17 cellular contexts compared by ENCODE assay signal in the genomic region with DNA sequence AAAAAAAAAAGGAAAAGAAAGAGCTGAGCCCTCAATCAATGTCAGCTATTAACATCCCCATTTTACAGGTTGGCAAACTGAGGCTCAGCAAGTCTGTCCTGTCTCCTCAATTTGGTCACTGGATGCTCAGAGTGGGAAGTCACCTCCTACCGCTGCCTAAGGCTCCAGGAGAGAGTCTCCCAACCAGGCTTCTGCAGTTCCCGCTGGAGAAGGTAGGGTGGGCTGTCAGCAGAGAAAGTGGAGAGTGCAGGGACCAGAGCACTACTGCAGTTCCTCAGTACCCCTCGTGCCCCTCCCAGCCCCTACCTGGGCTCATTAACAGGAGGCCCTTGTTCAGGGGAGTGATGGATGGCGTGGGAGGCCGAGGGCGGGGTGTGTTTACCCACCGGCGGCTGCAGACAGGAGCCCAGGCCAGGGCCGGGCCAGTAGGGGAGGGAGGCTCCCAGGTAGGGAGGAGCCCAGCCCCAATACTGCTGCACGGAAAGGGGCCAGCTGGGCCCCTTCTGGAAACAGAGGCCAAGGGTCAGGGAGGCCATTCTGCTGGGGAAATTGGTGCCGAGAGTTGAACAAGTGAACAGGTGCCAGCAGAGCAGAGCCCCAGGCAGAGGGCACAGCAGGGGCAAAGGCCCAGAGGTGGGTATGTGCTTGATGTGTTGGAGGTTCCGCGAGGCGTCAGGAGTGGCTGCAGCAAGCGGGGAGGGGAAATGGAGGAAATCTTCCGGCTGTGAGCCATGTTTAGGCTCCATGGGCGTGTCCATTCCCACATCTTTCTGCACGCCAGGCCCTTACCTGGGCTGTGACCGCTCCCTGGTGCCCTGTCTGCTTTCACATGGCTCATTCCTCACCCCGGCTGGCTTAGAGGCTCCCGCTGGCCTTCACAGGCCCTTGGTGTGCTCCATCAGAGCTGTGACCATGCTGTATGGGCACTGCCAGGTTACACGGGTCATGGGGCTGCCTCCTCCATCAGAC. TPM values are rescaled to one million over a fixed set of nuclear protein-coding genes. Genes with fewer than 3 reads are reported as not detected.
DNase-seq lines count a peak whose midpoint lies in the region; ATAC-seq and TF ChIP-seq lines count a peak whose summit lies in the region.
"Had no signal": no experiment of that assay in that cellular context is flagged by ENCODE, and none has a peak within 500 bp of the region (broad histone marks: within the 10 kb centered on the region; RNA-seq: fewer than 3 reads in every experiment).

No MANE protein-coding gene starts in this region.

- H3K4me3 ChIP-seq in upper lobe of right lung (no peak overlapping the region), smooth muscle cell (no peak overlapping the region)
- H3K4me3 ChIP-seq: lung, Peyer's patch had no signal

- no peak overlapping the region for H3K9ac ChIP-seq in smooth muscle cell (ENCODE audit: low read depth)

- H3K27me3 ChIP-seq in upper lobe of right lung (peaks cover 41% of the 10 kb centered on the region), smooth muscle cell (ENCODE audit: low read depth) (peaks cover 16% of the 10 kb centered on the region)
- H3K27me3 ChIP-seq: Peyer's patch had no signal

- no peaks in the 10 kb centered on the region for H4K20me1 ChIP-seq in smooth muscle cell (ENCODE audit: low read depth)

- no peak overlapping the region for H2AFZ ChIP-seq in smooth muscle cell (ENCODE audit: low read depth)

- H3K4me2 ChIP-seq in smooth muscle cell = no peak overlapping the region

- TF ChIP-seq CTCF in upper lobe of right lung (IDR thresholded peaks at IDR 0.05) = no peak
- no peak for TF ChIP-seq CTCF in smooth muscle cell (IDR thresholded peaks at IDR 0.05; ENCODE audit: borderline replicate concordance, insufficient read depth, poor library complexity, severe bottlenecking)

- no peaks in the 10 kb centered on the region for H3F3A ChIP-seq in smooth muscle cell (ENCODE audit: low read depth)

- H3K4me1 ChIP-seq in upper lobe of right lung = no peaks in the 10 kb centered on the region
- peaks cover 6% of the 10 kb centered on the region for H3K4me1 ChIP-seq in smooth muscle cell (ENCODE audit: low read depth)
- H3K4me1 ChIP-seq: Peyer's patch had no signal

- ATAC-seq in left colon = peak; percentile 92
- ATAC-seq in upper lobe of right lung = peak; percentile 46
- ATAC-seq: CD8-positive, alpha-beta T cell; naive thymus-derived CD4-positive, alpha-beta T cell had no signal

- peak in 2 of 3 experiments; percentile 54 to 74 for DNase-seq in NCI-H1417 (lab: John Stamatoyannopoulos, UW)
- DNase-seq in NCI-H1417 treated with DMSO at 0.1 percent for 48 hours (lab: John Stamatoyannopoulos, UW) = no peak
- peak; percentile 61 for DNase-seq in SW480 (ENCODE audit: low spot score)
- DNase-seq in left colon = peak; percentile 43 to 52
- DNase-seq in upper lobe of right lung = no peak
- no peak for DNase-seq in NAMALWA (ENCODE audit: low spot score)
- DNase-seq in smooth muscle cell (lab: John Stamatoyannopoulos, UW; ENCODE audit: unreplicated experiment) = no peak
- no peak for DNase-seq in D341Med (ENCODE audit: low spot score)
- DNase-seq: activated CD4-positive, alpha-beta memory T cell treated with anti-CD3 and anti-CD28 coated beads, Interleukin-2, amount 10 ng/mL, durations not matched to agents 7 days and 5 days; CD8-positive, alpha-beta T cell; foreskin fibroblast; Kasumi-1; naive thymus-derived CD4-positive, alpha-beta T cell; NCI-H1930; Peyer's patch had no signal

- intact Hi-C loops in left colon (cut with DNase I, micrococcal nuclease) (no loop called here), upper lobe of right lung (cut with DNase I) (no loop called here)

- no peaks in the 10 kb centered on the region for H3K36me3 ChIP-seq in upper lobe of right lung
- H3K36me3 ChIP-seq in smooth muscle cell (ENCODE audit: low read depth) = no peaks in the 10 kb centered on the region
- H3K36me3 ChIP-seq: Peyer's patch had no signal

- H3K9me3 ChIP-seq in upper lobe of right lung (no peaks in the 10 kb centered on the region), smooth muscle cell (replicated peaks; ENCODE audit: low read depth) (no peaks in the 10 kb centered on the region)
- H3K9me3 ChIP-seq: Peyer's patch had no signal

- no peak overlapping the region for H3K27ac ChIP-seq in upper lobe of right lung
- H3K27ac ChIP-seq in smooth muscle cell (ENCODE audit: low read depth) = no peak overlapping the region
- H3K27ac ChIP-seq: Peyer's patch had no signal

- WGBS in smooth muscle cell (ENCODE audit: low lambda C conversion rate) = 77% methylated on average over 16 of the region's 22 CpGs

- H3K79me2 ChIP-seq in smooth muscle cell (ENCODE audit: low read depth) = no peaks in the 10 kb centered on the region

RNA-seq across cellular contexts. Expression of a gene that starts 7.6 kb away (rescaled TPM):
- total RNA-seq in left colon (not detected), upper lobe of right lung (9.7 TPM), smooth muscle cell (196 and 236 TPM in 2 replicates)
- 627 and 901 TPM in 2 replicates for polyA plus RNA-seq in smooth muscle cell
- total RNA-seq: A172; activated CD4-positive, alpha-beta memory T cell treated with anti-CD3 and anti-CD28 coated beads, Interleukin-2, amount 10 ng/mL, durations not matched to agents 7 days and 5 days; CD8-positive, alpha-beta T cell; naive thymus-derived CD4-positive, alpha-beta T cell had no signal
- polyA plus RNA-seq: naive thymus-derived CD4-positive, alpha-beta T cell had no signal

RNA-seq across cellular contexts. Expression of a gene that starts 33.1 kb away (rescaled TPM):
- 10 to 100 TPM; 67.6 to 81.8 TPM for total RNA-seq in left colon
- total RNA-seq in upper lobe of right lung = 80.8 TPM
- 16.2 and 37.8 TPM in 2 replicates for total RNA-seq in smooth muscle cell
- polyA plus RNA-seq in smooth muscle cell = 25.4 and 30.3 TPM in 2 replicates

Comparison
In these comparisons a context has a peak if more than half of its experiments do, and no peak if none do; other contexts are left out.
1. DNase-seq: peak in NCI-H1417 (2 of 3), SW480 (single experiment) and left colon (2 of 2); none in NCI-H1417 treated with DMSO at 0.1 percent for 48 hours (single experiment), upper lobe of right lung (single experiment), NAMALWA (single experiment), smooth muscle cell (single experiment) and D341Med (single experiment).
2. RNA of a gene that starts 7.6 kb away (total RNA-seq): 196 to 236 TPM in smooth muscle cell; 9.7 TPM in upper lobe of right lung (single experiment) and not detected in left colon; every median in the first group is over 10 times any median in the second.